In the genomic region with DNA sequence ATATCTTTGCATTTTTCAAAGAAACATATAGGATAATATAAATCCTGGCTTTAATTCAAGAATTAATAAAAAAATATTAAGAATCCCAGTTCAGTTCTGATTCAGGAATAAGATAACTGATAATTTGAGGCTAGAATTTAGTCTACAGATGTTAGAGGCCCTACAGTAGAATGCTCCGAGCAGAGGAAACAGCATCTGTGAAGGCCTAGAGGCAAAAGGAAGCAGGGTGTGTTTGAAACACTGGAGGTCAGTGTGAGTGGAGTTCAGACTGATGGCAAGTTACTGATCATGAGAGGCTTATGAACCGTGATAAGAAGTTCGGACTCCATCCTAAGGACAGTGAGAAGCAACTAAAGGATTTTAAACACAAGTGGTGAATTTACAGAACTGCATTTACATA, we compare ENCODE assay signal across 7 cellular contexts. TPM values are rescaled to one million over a fixed set of nuclear protein-coding genes. Genes with fewer than 3 reads are reported as not detected.
DNase-seq lines count a peak whose midpoint lies in the region; ATAC-seq and TF ChIP-seq lines count a peak whose summit lies in the region.
"Not testable (repeated sequence)": the region's sequence is repeated elsewhere in the genome, so short reads cannot be mapped to it uniquely, and the experiment has no call there.

No MANE protein-coding gene starts in this region.

- intact Hi-C loops in activated B cell treated with CpG ODN at 0.5 μM for 24 hours (cut with micrococcal nuclease) = loop anchor here (1.0 to 10.0 kb wide), 2 partner anchors 195 to 259 kb away; no protein-coding TSS in a partner anchor
- intact Hi-C loops in MCF 10A (cut with micrococcal nuclease) = not testable (repeated sequence)

- not testable (repeated sequence) for H3K4me3 Mint-ChIP-seq in activated B cell treated with CpG ODN at 0.5 μM for 24 hours; MCF 10A (ENCODE audit: unreplicated experiment)
- H3K4me3 Mint-ChIP-seq in natural killer cell treated with Interleukin-12 subunit alpha and Interleukin-12 subunit beta and Interleukin-15 and Interleukin-18, amount 100 ng/mL, for 72 hours = peak overlapping the region; percentile 67

- POLR2A ChIA-PET in activated B cell treated with CpG ODN at 0.5 μM for 24 hours (lab: Charles Lee); MCF 10A (lab: Yijun Ruan, JAX): not testable (repeated sequence)

- CTCF ChIA-PET in activated B cell treated with CpG ODN at 0.5 μM for 24 hours (lab: Charles Lee); MCF 10A (lab: Yijun Ruan, JAX): not testable (repeated sequence)

- H3K27ac Mint-ChIP-seq in activated B cell treated with CpG ODN at 0.5 μM for 24 hours = not testable (repeated sequence)
- H3K27ac Mint-ChIP-seq in MCF 10A (ENCODE audit: low read depth, unreplicated experiment) = peak overlapping the region; percentile 47
- peak overlapping the region; percentile 69 to 82 for H3K27ac Mint-ChIP-seq in natural killer cell treated with Interleukin-12 subunit alpha and Interleukin-12 subunit beta and Interleukin-15 and Interleukin-18, amount 100 ng/mL, for 72 hours

- peak; percentile 20 for DNase-seq in GM12865 (ENCODE audit: low read depth)
- peak; percentile 42 for DNase-seq in M059J (ENCODE audit: low read depth)
- DNase-seq in OCI-M1 (lab: John Stamatoyannopoulos, UW) = peak; percentile 38
- DNase-seq in activated B cell treated with CpG ODN at 0.5 μM for 24 hours; MCF 10A (ENCODE audit: unreplicated experiment); natural killer cell treated with Interleukin-12 subunit alpha and Interleukin-12 subunit beta and Interleukin-15 and Interleukin-18, amount 100 ng/mL, for 72 hours (ENCODE audit: low spot score): not testable (repeated sequence)
- DNase-seq in foreskin fibroblast = peak; percentile 42 to 69

- H3K4me3 ChIP-seq in GM12865 (ENCODE audit: low read depth, low read length); foreskin fibroblast (ENCODE audit: low read depth in 1 of 2, low read length in 2 of 2): not testable (repeated sequence)

- H3K27me3 Mint-ChIP-seq in activated B cell treated with CpG ODN at 0.5 μM for 24 hours; MCF 10A (ENCODE audit: insufficient read depth, unreplicated experiment); natural killer cell treated with Interleukin-12 subunit alpha and Interleukin-12 subunit beta and Interleukin-15 and Interleukin-18, amount 100 ng/mL, for 72 hours: not testable (repeated sequence)

- ATAC-seq in activated B cell treated with CpG ODN at 0.5 μM for 24 hours (ENCODE audit: low read depth) = peak; percentile 18
- ATAC-seq in natural killer cell treated with Interleukin-12 subunit alpha and Interleukin-12 subunit beta and Interleukin-15 and Interleukin-18, amount 100 ng/mL, for 72 hours = peak; percentile 40 to 53

- not testable (repeated sequence) for BruUV-seq in MCF 10A (replicated peaks; lab: Mats Ljungman, UMichigan)

- TF ChIP-seq CTCF in GM12865 (IDR thresholded peaks at IDR 0.05; ENCODE audit: insufficient read depth, low read depth, low read length, missing control alignments); activated B cell treated with CpG ODN at 0.5 μM for 24 hours (IDR thresholded peaks at IDR 0.05); MCF 10A (IDR thresholded peaks at IDR 0.05; ENCODE audit: unreplicated experiment); foreskin fibroblast (IDR thresholded peaks at IDR 0.05; ENCODE audit: low read depth, low read length): not testable (repeated sequence)

- H3K4me1 Mint-ChIP-seq in activated B cell treated with CpG ODN at 0.5 μM for 24 hours = peaks cover 18% of the 10 kb centered on the region
- peaks cover 16% of the 10 kb centered on the region for H3K4me1 Mint-ChIP-seq in MCF 10A (ENCODE audit: insufficient read depth, unreplicated experiment)
- peaks cover 24 to 33% of the 10 kb centered on the region in 2 donors for H3K4me1 Mint-ChIP-seq in natural killer cell treated with Interleukin-12 subunit alpha and Interleukin-12 subunit beta and Interleukin-15 and Interleukin-18, amount 100 ng/mL, for 72 hours (ENCODE audit: low read depth in 2 of 2)

- not testable (repeated sequence) for H3K36me3 Mint-ChIP-seq in activated B cell treated with CpG ODN at 0.5 μM for 24 hours (ENCODE audit: low read depth); MCF 10A (ENCODE audit: insufficient read depth, unreplicated experiment); natural killer cell treated with Interleukin-12 subunit alpha and Interleukin-12 subunit beta and Interleukin-15 and Interleukin-18, amount 100 ng/mL, for 72 hours

- not testable (repeated sequence) for H3K9me3 Mint-ChIP-seq in activated B cell treated with CpG ODN at 0.5 μM for 24 hours; MCF 10A (ENCODE audit: unreplicated experiment); natural killer cell treated with Interleukin-12 subunit alpha and Interleukin-12 subunit beta and Interleukin-15 and Interleukin-18, amount 100 ng/mL, for 72 hours

RNA-seq across cellular contexts. Expression of a gene that starts 33.0 kb away (rescaled TPM):
- 53.3 and 67.0 TPM in 2 replicates for total RNA-seq in M059J (2014; rRNA removed; shearing (Covaris generic))
- total RNA-seq in activated B cell treated with CpG ODN at 0.5 μM for 24 hours (24.5 and 27.5 TPM in 2 replicates), MCF 10A (2022) (38.0 and 46.4 TPM in 2 replicates)
- 10 to 100 TPM; 23.9 to 29.7 TPM for total RNA-seq in natural killer cell treated with Interleukin-12 subunit alpha and Interleukin-12 subunit beta and Interleukin-15 and Interleukin-18, amount 100 ng/mL, for 72 hours
